Comparison of ENCODE assay signal across 1 cellular context in genomic region chr9:135903358-135903656, GRCh38.
TF ChIP-seq lines count a peak whose summit lies in the region.

No MANE protein-coding gene starts in this region.

TF ChIP-seq in GM23338, 12 proteins besides CTCF, POLR2A, EP300 and RAD21 (continued from another document):
- TF ChIP-seq ZNF462 (CRISPR knock-in tag; IDR thresholded peaks at IDR 0.05): no peak
